Comparison of ENCODE assay signal across 8 cellular contexts in genomic region chr13:28493740-28494536, GRCh38. TPM values are rescaled to one million over a fixed set of nuclear protein-coding genes. Genes with fewer than 3 reads are reported as not detected.
DNase-seq lines count a peak whose midpoint lies in the region; ATAC-seq and TF ChIP-seq lines count a peak whose summit lies in the region.

No MANE protein-coding gene starts in this region.

- 3 to 9% (median 5%) methylated on average over 22 to 64 of the region's 64 CpGs for WGBS in adrenal gland, 4 donors

- POLR2A ChIA-PET in MCF 10A (lab: Yijun Ruan, JAX): no interaction called here

- TF ChIP-seq POLR2A in breast epithelium (IDR thresholded peaks at IDR 0.05) (no peak), adrenal gland (IDR thresholded peaks at IDR 0.05) (no peak)

- peaks cover 8 to 20% of the 10 kb centered on the region in 2 donors for H3K4me1 ChIP-seq in breast epithelium
- peaks cover 15 to 21% of the 10 kb centered on the region in 2 donors for H3K4me1 ChIP-seq in adrenal gland (replicated peaks in 1 of 2)
- peaks cover 33% of the 10 kb centered on the region for H3K4me1 ChIP-seq in upper lobe of right lung

- no peaks in the 10 kb centered on the region for H3K9me3 Mint-ChIP-seq in MCF 10A (ENCODE audit: unreplicated experiment)

- BruUV-seq in MCF 10A (replicated peaks; lab: Mats Ljungman, UMichigan): no TSS peak

- H3K4me3 Mint-ChIP-seq in MCF 10A (ENCODE audit: unreplicated experiment): no peak overlapping the region

- no peak for DNase-seq in breast epithelium (ENCODE audit: low spot score in 2 of 2)
- DNase-seq in MCF 10A (ENCODE audit: unreplicated experiment): no peak
- DNase-seq in adrenal gland: no peak
- DNase-seq in lung microvascular endothelial cell (ENCODE audit: low read depth in 2 of 2): peak; percentile 42 to 44
- DNase-seq in upper lobe of right lung: peak; percentile 74

- H3K9me3 ChIP-seq in breast epithelium: no peaks in the 10 kb centered on the region
- H3K9me3 ChIP-seq in adrenal gland (replicated peaks in 1 of 3): no peaks in the 10 kb centered on the region
- no peaks in the 10 kb centered on the region for H3K9me3 ChIP-seq in upper lobe of right lung

- H3K27ac ChIP-seq in breast epithelium (peak overlapping the region; percentile 40 to 78), adrenal gland (peak overlapping the region in 3 of 5 donors; percentile 2 to 77 (median 44)), upper lobe of right lung (peak overlapping the region; percentile 60)

- H3K36me3 ChIP-seq in breast epithelium: no peaks in the 10 kb centered on the region
- no peaks in the 10 kb centered on the region for H3K36me3 ChIP-seq in adrenal gland (replicated peaks in 1 of 2)
- H3K36me3 ChIP-seq in upper lobe of right lung: no peaks in the 10 kb centered on the region

- ATAC-seq in upper lobe of right lung (peak; percentile 44), HG03442 (IDR thresholded peaks at IDR 0.05; ENCODE audit: unreplicated experiment) (no peak), GM21423 (IDR thresholded peaks at IDR 0.05; ENCODE audit: unreplicated experiment) (no peak), GM19328 (IDR thresholded peaks at IDR 0.05; ENCODE audit: unreplicated experiment) (no peak)

- no peaks in the 10 kb centered on the region for H3K36me3 Mint-ChIP-seq in MCF 10A (ENCODE audit: insufficient read depth, unreplicated experiment)

- intact Hi-C loops in breast epithelium (cut with DNase I; ENCODE audit: low total_unique reads) (no loop called here), MCF 10A (cut with micrococcal nuclease) (no loop called here), adrenal gland (cut with DNase I) (no loop called here), upper lobe of right lung (cut with DNase I) (loop anchor here (10.0 kb wide), 1 partner anchor 169 kb away; no protein-coding TSS in a partner anchor)

- TF ChIP-seq CTCF in breast epithelium (IDR thresholded peaks at IDR 0.05) (no peak), MCF 10A (IDR thresholded peaks at IDR 0.05; ENCODE audit: unreplicated experiment) (no peak), adrenal gland (IDR thresholded peaks at IDR 0.05) (no peak), upper lobe of right lung (IDR thresholded peaks at IDR 0.05) (no peak)

- H3K27me3 ChIP-seq in breast epithelium (peaks cover 12 to 63% of the 10 kb centered on the region in 2 donors), adrenal gland (peaks cover 61% of the 10 kb centered on the region), upper lobe of right lung (peaks cover 76% of the 10 kb centered on the region)

- no peak overlapping the region for H3K27ac Mint-ChIP-seq in MCF 10A (ENCODE audit: low read depth, unreplicated experiment)

- H3K4me3 ChIP-seq in breast epithelium (peak overlapping the region; percentile 46 to 81 (median 58)), adrenal gland (peak overlapping the region in 1 of 4 donors; percentile 59), upper lobe of right lung (peak overlapping the region; percentile 57)

- H3K27me3 Mint-ChIP-seq in MCF 10A (ENCODE audit: insufficient read depth, unreplicated experiment): peaks cover 63% of the 10 kb centered on the region

- H3K4me1 Mint-ChIP-seq in MCF 10A (ENCODE audit: insufficient read depth, unreplicated experiment): no peaks in the 10 kb centered on the region

- CTCF ChIA-PET in MCF 10A (lab: Yijun Ruan, JAX): no interaction called here

RNA-seq across cellular contexts. Expression of gene FLT1, which starts 1.0 kb away (rescaled TPM):
- 10 to 100 TPM; 17.0 to 44.6 (median 29.0) TPM for total RNA-seq in breast epithelium
- total RNA-seq in MCF 10A (2022): not detected in 2 replicates
- total RNA-seq in adrenal gland: 10 to 100 TPM; 18.1 to 55.9 (median 26.5) TPM
- polyA plus RNA-seq in adrenal gland: 10 to 100 TPM in 1 of 3 donors, 1 to 10 TPM in 2; 2.7 to 25.4 (median 6.0) TPM
- total RNA-seq in lung microvascular endothelial cell: 3.4 and 42.7 TPM in 2 replicates
- 72.4 TPM for total RNA-seq in upper lobe of right lung

Comparison
In these comparisons a context has a peak if more than half of its experiments do, and no peak if none do; other contexts are left out.
1. DNase-seq: peak in lung microvascular endothelial cell (2 of 2) and upper lobe of right lung (single experiment); none in breast epithelium (0 of 2), MCF 10A (single experiment) and adrenal gland (0 of 7).
2. Peak in every context shown above with its lines, with median percentiles within 50 percentile points of each other: H3K27ac ChIP-seq.